ENCODE assay signal across 8 cellular contexts in the genomic region with DNA sequence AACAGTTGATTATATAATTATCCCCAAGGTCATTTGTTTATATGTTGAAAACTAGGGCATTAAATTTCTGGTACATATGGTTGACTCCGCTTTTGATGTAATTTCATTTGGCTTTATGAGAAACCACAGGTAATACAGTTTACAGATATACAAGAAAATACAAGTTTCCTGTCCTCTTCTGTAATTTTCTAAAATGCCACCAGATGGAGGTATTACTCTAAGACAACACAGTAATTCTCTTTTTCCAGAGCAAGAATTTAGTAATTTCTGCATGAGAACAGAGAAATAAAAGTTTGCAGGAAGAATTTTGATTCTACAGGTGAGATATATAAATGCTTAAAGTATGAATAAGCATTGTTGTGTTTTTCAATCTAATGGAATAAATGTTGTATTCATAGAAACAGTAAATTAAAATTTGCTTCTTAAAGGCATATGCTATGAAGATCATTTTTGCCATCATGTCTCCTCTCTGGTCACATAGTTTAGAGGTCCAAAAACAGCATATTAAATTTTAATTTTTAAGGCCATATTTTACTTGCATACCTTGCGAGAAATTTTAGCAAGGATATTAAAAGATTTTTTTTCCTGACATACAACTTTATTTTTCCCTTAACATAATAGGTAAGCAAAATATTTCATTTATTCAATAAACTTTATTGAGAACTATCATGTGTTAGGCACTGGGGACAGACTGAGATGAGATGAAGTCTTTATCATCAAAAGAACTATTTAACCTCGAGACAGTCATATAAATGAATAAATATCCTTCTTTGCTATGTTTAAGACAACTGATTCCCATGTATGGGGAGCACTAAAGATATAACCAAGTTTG. TPM values are rescaled to one million over a fixed set of nuclear protein-coding genes. Genes with fewer than 3 reads are reported as not detected.
DNase-seq lines count a peak whose midpoint lies in the region; ATAC-seq and TF ChIP-seq lines count a peak whose summit lies in the region.

No MANE protein-coding gene starts in this region.

- no peak overlapping the region for H3K4me2 ChIP-seq in SK-N-SH

- TF ChIP-seq RAD21 in SK-N-SH (IDR thresholded peaks at IDR 0.05; ENCODE audit: low read length) = peak; percentile 79

- H3K9me2 ChIP-seq in SK-N-SH = no peaks in the 10 kb centered on the region

- no peak overlapping the region for H2AFZ ChIP-seq in SK-N-SH (ENCODE audit: low read depth)

- ATAC-seq in HG03565 (IDR thresholded peaks at IDR 0.05; ENCODE audit: unreplicated experiment) (peak; percentile 46), HG03520 (IDR thresholded peaks at IDR 0.05; ENCODE audit: unreplicated experiment) (no peak)

- peaks cover 91% of the 10 kb centered on the region for H3K79me2 ChIP-seq in SK-N-SH (ENCODE audit: insufficient read depth)

- POLR2A ChIA-PET in SK-N-SH (lab: Yijun Ruan, JAX) = no interaction called here

- peaks cover 0 to 25% of the 10 kb centered on the region in 2 experiments; a peak in 3 of 4 replicates for H3K4me1 ChIP-seq in SK-N-SH (ENCODE audit: control insufficient read depth in 1 of 2, insufficient read depth in 2 of 2, low read depth in 1 of 2, low read length in 1 of 2)

- 66% methylated on average over 3 of the region's 3 CpGs for WGBS in SK-N-SH (ENCODE audit: low lambda C conversion rate)

- no peak overlapping the region for H3K4me3 ChIP-seq in SK-N-SH (ENCODE audit: low read depth in 2 of 2, low read length in 1 of 2)

- peaks cover 33 to 41% of the 10 kb centered on the region in 2 experiments for H3K36me3 ChIP-seq in SK-N-SH (replicated peaks in 1 of 2; ENCODE audit: control insufficient read depth in 1 of 2, insufficient read depth in 2 of 2, low read length in 1 of 2)

- peaks cover 9% of the 10 kb centered on the region; the same call in 1 of the 2 replicates for H4K20me1 ChIP-seq in SK-N-SH (ENCODE audit: insufficient read depth)

- peak; percentile 58 for TF ChIP-seq CTCF in AG09319 (IDR thresholded peaks at IDR 0.05; ENCODE audit: low read depth, low read length)
- peak; percentile 46 for TF ChIP-seq CTCF in GM12873 (IDR thresholded peaks at IDR 0.05; ENCODE audit: insufficient read depth, low read depth, low read length, missing control alignments)
- peak; percentile 84 for TF ChIP-seq CTCF in SK-N-SH (IDR thresholded peaks at IDR 0.05)

- H3F3A ChIP-seq in SK-N-SH (replicated peaks; ENCODE audit: insufficient read depth) = peaks cover 40% of the 10 kb centered on the region

- DNase-seq in AG09319 (ENCODE audit: extremely low read depth, low read depth) = peak; percentile 14
- peak; percentile 22 for DNase-seq in SK-N-SH
- peak; percentile 82 for DNase-seq in fibroblast of peridontal ligament (ENCODE audit: extremely low read depth)
- DNase-seq in renal cortical epithelial cell (ENCODE audit: low read depth) = peak; percentile 68
- DNase-seq in stimulated activated naive CD4-positive, alpha-beta T cell treated with Interleukin-2 at 50 U/mL for 16 hours (lab: John Stamatoyannopoulos, UW) = no peak

- H3K27me3 ChIP-seq in SK-N-SH (ENCODE audit: insufficient read depth) = no peaks in the 10 kb centered on the region

- no peak overlapping the region for H3K9ac ChIP-seq in SK-N-SH

- TF ChIP-seq EP300 in SK-N-SH (IDR thresholded peaks at IDR 0.05; ENCODE audit: borderline replicate concordance in 1 of 2, low read depth in 1 of 2, low read length in 1 of 2) = no peak

- H3K27ac ChIP-seq in SK-N-SH (ENCODE audit: low read depth in 2 of 2, low read length in 1 of 2) = peak overlapping the region in 1 of 2 experiments; percentile 28; a peak in 2 of 4 replicates

- CTCF ChIA-PET in SK-N-SH (lab: Yijun Ruan, JAX) = interaction anchor here (0.8 to 3.5 kb wide), 10 partner anchors 8 to 154 kb away, joined by 3 to 33 read pairs (median 6); a partner anchor contains a TSS

- no peaks in the 10 kb centered on the region for H3K9me3 ChIP-seq in SK-N-SH

TF ChIP-seq in SK-N-SH, 30 proteins besides CTCF, POLR2A, EP300 and RAD21:
- no peak for TF ChIP-seq MEF2A (IDR thresholded peaks at IDR 0.05; ENCODE audit: borderline replicate concordance, low read depth)
- TF ChIP-seq SMC3 (IDR thresholded peaks at IDR 0.05; ENCODE audit: low read depth, low read length) = peak; percentile 70
TF ChIP-seq in SK-N-SH: peak in this region for 1.

RNA-seq across cellular contexts. Expression of a gene that starts 22.7 kb away (rescaled TPM):
- polyA plus RNA-seq in SK-N-SH (2012; rRNA removed) = 12.4 and 15.2 TPM in 2 replicates
- polyA plus RNA-seq in SK-N-SH (2012; cell fraction: cytosol; rRNA removed) = 12.3 and 13.2 TPM in 2 replicates
- polyA plus RNA-seq in SK-N-SH (2012; cell fraction: nucleus; rRNA removed) = 16.2 and 52.2 TPM in 2 replicates
- 65.8 and 91.1 TPM in 2 replicates for total RNA-seq in renal cortical epithelial cell
